Comparison of ENCODE assay signal across 15 cellular contexts in the genomic region with DNA sequence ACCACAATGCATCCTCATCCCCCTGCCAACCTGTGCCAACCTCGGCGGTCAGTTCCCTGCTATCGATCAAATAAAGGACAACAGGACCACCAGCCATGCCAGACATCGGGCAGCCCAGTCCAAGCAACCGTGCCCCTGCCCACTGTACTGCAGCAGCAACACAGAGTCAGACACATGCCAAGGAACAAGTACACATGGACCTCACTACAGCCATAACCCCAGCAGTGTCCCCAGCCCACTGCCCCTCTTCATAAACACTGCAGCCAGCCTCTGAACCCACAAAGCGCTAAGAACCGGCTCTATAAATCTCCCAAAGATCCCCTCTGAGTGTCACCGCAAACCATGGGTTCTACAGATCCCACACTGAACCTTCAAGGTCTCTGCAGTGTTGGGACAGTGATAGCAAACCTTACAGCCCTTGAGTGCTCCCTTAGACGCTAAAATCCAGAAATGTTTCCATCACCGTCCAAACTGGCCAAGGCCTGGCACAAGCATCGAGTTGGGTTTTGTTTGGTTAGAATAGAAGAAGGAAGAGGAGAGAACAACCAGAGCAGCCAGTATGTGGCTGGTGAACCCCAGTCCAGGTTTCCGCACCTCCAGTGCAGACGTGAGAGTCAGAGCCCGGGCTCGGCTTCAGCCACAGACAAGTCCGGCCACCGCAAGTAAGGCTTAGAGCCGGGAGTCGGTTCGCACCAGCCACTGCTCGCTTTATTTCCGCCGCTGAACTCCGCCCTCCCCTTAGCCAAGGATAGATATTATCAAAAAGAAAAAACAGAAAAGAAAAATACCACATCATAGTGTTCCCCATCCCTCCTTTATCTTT. TPM values are rescaled to one million over a fixed set of nuclear protein-coding genes. Genes with fewer than 3 reads are reported as not detected.
DNase-seq lines count a peak whose midpoint lies in the region; TF ChIP-seq lines count a peak whose summit lies in the region.
"Had no signal": no experiment of that assay in that cellular context is flagged by ENCODE, and none has a peak within 500 bp of the region (broad histone marks: within the 10 kb centered on the region; RNA-seq: fewer than 3 reads in every experiment).

No MANE protein-coding gene starts in this region.

- H3K27me3 ChIP-seq in dorsolateral prefrontal cortex: peaks cover 4 to 100% (median 96%) of the 10 kb centered on the region in 45 donors
- peaks cover 37% of the 10 kb centered on the region for H3K27me3 ChIP-seq in neural cell (ENCODE audit: insufficient read depth, low read depth, low read length)

- H3F3A ChIP-seq in neural cell (ENCODE audit: insufficient read depth, low read length, poor library complexity, severe bottlenecking): peaks cover 5% of the 10 kb centered on the region

- TF ChIP-seq EP300 in neural cell (conservative IDR thresholded peaks at IDR 0.05; ENCODE audit: poor library complexity, severe bottlenecking): no peak

- no peak for TF ChIP-seq RAD21 in neural cell (conservative IDR thresholded peaks at IDR 0.05)

- H4K20me1 ChIP-seq in neural cell (ENCODE audit: insufficient read depth): no peaks in the 10 kb centered on the region

- no peak for DNase-seq in T-helper 2 cell treated with Interferon-gamma antibody and Interleukin-4, amounts not matched to agents 5 μg/mL and 100 μg/mL, for 36 hours (ENCODE audit: low spot score)
- no peak for DNase-seq in T-helper 2 cell
- DNase-seq in Jurkat, Clone E6-1 (ENCODE audit: low read depth, low spot score): peak; percentile 29
- DNase-seq in dorsolateral prefrontal cortex: peak in 1 of 10 donors; percentile 25
- no peak for DNase-seq in foreskin melanocyte
- DNase-seq in cerebellum (ENCODE audit: low spot score): no peak
- DNase-seq in NCI-H82 treated with DMSO at 0.1 percent for 48 hours (lab: John Stamatoyannopoulos, UW; ENCODE audit: unreplicated experiment): no peak
- DNase-seq: activated naive CD4-positive, alpha-beta T cell treated with Interleukin-2 at 50 U/mL for 16 hours; heart right ventricle; mesenchymal stem cell; NCI-H2171 had no signal

- H3K27ac ChIP-seq in dorsolateral prefrontal cortex (peak overlapping the region in 44 of 59 donors; percentile 5 to 93 (median 59)), neural cell (ENCODE audit: low read length) (peak overlapping the region; percentile 61)
- H3K27ac ChIP-seq: A549, heart right ventricle, thoracic aorta had no signal

- H3K36me3 ChIP-seq in neural cell (ENCODE audit: insufficient read depth, low read length): peaks cover 9% of the 10 kb centered on the region
- H3K36me3 ChIP-seq: heart right ventricle, thoracic aorta had no signal

- H3K9me2 ChIP-seq in neural cell (ENCODE audit: insufficient read depth, low read length): no peaks in the 10 kb centered on the region

- H3K9me3 Mint-ChIP-seq in T-helper 2 cell treated with Interferon-gamma antibody and Interleukin-4, amounts not matched to agents 5 μg/mL and 100 μg/mL, for 36 hours: no peaks in the 10 kb centered on the region

- no peak overlapping the region for H2AFZ ChIP-seq in neural cell (ENCODE audit: low read depth, low read length)

- TF ChIP-seq CTCF in dorsolateral prefrontal cortex (IDR thresholded peaks at IDR 0.05 in 54 of 56, conservative IDR thresholded peaks at IDR 0.05 in 2 of 56; ENCODE audit: low read depth in 1 of 56, partially characterized antibody in 56 of 56) (no peak), neural cell (IDR thresholded peaks at IDR 0.05; ENCODE audit: poor library complexity, severe bottlenecking) (no peak)

- peaks cover 65% of the 10 kb centered on the region for H3K79me2 ChIP-seq in neural cell (replicated peaks; ENCODE audit: insufficient read depth, low read length)

- no peak overlapping the region for H3K4me3 ChIP-seq in Jurkat, Clone E6-1 (ENCODE audit: low read length)
- H3K4me3 ChIP-seq in dorsolateral prefrontal cortex (peak overlapping the region in 37 of 59 donors; percentile 1 to 71 (median 28)), neural cell (ENCODE audit: low read length) (peak overlapping the region; percentile 97)
- H3K4me3 ChIP-seq: A549 had no signal

- H3K4me2 ChIP-seq in neural cell (ENCODE audit: low read length): peak overlapping the region; percentile 34
- H3K4me2 ChIP-seq: A549 had no signal

- peaks cover 7% of the 10 kb centered on the region for H3K36me3 Mint-ChIP-seq in T-helper 2 cell treated with Interferon-gamma antibody and Interleukin-4, amounts not matched to agents 5 μg/mL and 100 μg/mL, for 36 hours (ENCODE audit: low read depth)

- peak overlapping the region; percentile 77 for H3K9ac ChIP-seq in neural cell (ENCODE audit: low read length)

- intact Hi-C loops in dorsolateral prefrontal cortex (cut with DNase I): no loop called here

- peak overlapping the region; percentile 28 for H3K4me3 Mint-ChIP-seq in T-helper 2 cell treated with Interferon-gamma antibody and Interleukin-4, amounts not matched to agents 5 μg/mL and 100 μg/mL, for 36 hours

- peaks cover 17% of the 10 kb centered on the region for H3K4me1 Mint-ChIP-seq in T-helper 2 cell treated with Interferon-gamma antibody and Interleukin-4, amounts not matched to agents 5 μg/mL and 100 μg/mL, for 36 hours (ENCODE audit: low read depth)

- H3K27me3 Mint-ChIP-seq in T-helper 2 cell treated with Interferon-gamma antibody and Interleukin-4, amounts not matched to agents 5 μg/mL and 100 μg/mL, for 36 hours (ENCODE audit: low read depth): peaks cover 93% of the 10 kb centered on the region

- peak overlapping the region; percentile 18 for H3K27ac Mint-ChIP-seq in T-helper 2 cell treated with Interferon-gamma antibody and Interleukin-4, amounts not matched to agents 5 μg/mL and 100 μg/mL, for 36 hours

- no peaks in the 10 kb centered on the region for H3K9me3 ChIP-seq in neural cell (ENCODE audit: low read length)
- H3K9me3 ChIP-seq: A549, heart right ventricle, thoracic aorta had no signal

TF ChIP-seq in neural cell, 6 proteins besides CTCF, POLR2A, EP300 and RAD21:
- TF ChIP-seq, protein P1, sequence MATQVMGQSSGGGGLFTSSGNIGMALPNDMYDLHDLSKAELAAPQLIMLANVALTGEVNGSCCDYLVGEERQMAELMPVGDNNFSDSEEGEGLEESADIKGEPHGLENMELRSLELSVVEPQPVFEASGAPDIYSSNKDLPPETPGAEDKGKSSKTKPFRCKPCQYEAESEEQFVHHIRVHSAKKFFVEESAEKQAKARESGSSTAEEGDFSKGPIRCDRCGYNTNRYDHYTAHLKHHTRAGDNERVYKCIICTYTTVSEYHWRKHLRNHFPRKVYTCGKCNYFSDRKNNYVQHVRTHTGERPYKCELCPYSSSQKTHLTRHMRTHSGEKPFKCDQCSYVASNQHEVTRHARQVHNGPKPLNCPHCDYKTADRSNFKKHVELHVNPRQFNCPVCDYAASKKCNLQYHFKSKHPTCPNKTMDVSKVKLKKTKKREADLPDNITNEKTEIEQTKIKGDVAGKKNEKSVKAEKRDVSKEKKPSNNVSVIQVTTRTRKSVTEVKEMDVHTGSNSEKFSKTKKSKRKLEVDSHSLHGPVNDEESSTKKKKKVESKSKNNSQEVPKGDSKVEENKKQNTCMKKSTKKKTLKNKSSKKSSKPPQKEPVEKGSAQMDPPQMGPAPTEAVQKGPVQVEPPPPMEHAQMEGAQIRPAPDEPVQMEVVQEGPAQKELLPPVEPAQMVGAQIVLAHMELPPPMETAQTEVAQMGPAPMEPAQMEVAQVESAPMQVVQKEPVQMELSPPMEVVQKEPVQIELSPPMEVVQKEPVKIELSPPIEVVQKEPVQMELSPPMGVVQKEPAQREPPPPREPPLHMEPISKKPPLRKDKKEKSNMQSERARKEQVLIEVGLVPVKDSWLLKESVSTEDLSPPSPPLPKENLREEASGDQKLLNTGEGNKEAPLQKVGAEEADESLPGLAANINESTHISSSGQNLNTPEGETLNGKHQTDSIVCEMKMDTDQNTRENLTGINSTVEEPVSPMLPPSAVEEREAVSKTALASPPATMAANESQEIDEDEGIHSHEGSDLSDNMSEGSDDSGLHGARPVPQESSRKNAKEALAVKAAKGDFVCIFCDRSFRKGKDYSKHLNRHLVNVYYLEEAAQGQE (IDR thresholded peaks at IDR 0.05; ENCODE audit: borderline replicate concordance): no peak
- TF ChIP-seq SMC3 (conservative IDR thresholded peaks at IDR 0.05; ENCODE audit: poor library complexity) (no peak), EZH2 (IDR thresholded peaks at IDR 0.05; ENCODE audit: borderline replicate concordance, insufficient read depth, low read length, poor library complexity, severe bottlenecking) (no peak), POLR2AphosphoS5 (IDR thresholded peaks at IDR 0.05) (no peak), TAF1 (IDR thresholded peaks at IDR 0.05; ENCODE audit: low read depth) (no peak), MXI1 (conservative IDR thresholded peaks at IDR 0.05; ENCODE audit: poor library complexity, severe bottlenecking) (no peak)

RNA-seq across cellular contexts. Expression of a gene that starts 7.9 kb away (rescaled TPM):
- polyA plus RNA-seq in Jurkat, Clone E6-1 (2012; ENCODE audit: insufficient read depth, insufficient read length): 10.9 TPM
- total RNA-seq in dorsolateral prefrontal cortex (100 to 1,000 TPM in 1 of 120 experiments, 10 to 100 TPM in 119; 12.4 to 107 (median 33.7) TPM), cerebellum (165 TPM)
- polyA plus RNA-seq in neural cell: 72.6 and 74.7 TPM in 2 replicates
- polyA minus RNA-seq in neural cell: 65.7 and 69.8 TPM in 2 replicates
- total RNA-seq: dermis microvascular lymphatic vessel endothelial cell, heart right ventricle had no signal
